Comparison of ENCODE assay signal across 35 cellular contexts in the genomic region with DNA sequence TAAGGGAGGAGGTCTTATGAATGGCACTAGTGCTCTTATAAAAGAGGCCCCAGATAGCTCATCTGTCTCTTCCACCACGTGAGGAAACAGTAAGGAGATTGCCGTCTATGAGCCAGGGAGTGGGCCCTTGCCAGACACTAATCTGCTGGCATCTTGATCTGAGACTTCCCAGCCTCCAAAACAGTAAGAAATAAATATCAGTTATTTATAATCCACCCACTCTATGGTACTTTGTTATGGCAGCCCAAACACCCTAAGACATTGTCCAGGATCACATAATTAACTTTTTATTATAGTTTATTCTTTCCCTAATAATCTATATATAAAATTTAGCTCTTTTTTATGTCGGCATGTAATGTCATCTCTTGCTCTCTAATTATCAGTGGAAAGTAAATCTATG.
"Had no signal": no experiment of that assay in that cellular context is flagged by ENCODE, and none has a peak within 500 bp of the region (broad histone marks: within the 10 kb centered on the region; RNA-seq: fewer than 3 reads in every experiment).

No MANE protein-coding gene starts in this region.

- H3K4me1 Mint-ChIP-seq: activated B cell treated with CpG ODN at 0.5 μM for 24 hours had no signal

- ATAC-seq: activated CD8-positive, alpha-beta T cell treated with anti-CD3 and anti-CD28 coated beads for 36 hours; activated naive CD4-positive, alpha-beta T cell treated with anti-CD3 and anti-CD28 coated beads, Interleukin-2, amount 50 U/mL, for 72 hours; activated T-cell treated with anti-CD3 and anti-CD28 coated beads, Interleukin-2, amount 50 U/mL, for 4 hours; activated T-cell treated with anti-CD3 and anti-CD28 coated beads, Interleukin-2, amount 50 U/mL, for 72 hours; activated T-helper 17 cell treated with anti-CD3 and anti-CD28 coated beads, Interleukin-2, amount 50 U/mL, for 72 hours; body of pancreas had no signal

- H3K36me3 Mint-ChIP-seq: activated CD4-positive, alpha-beta memory T cell treated with anti-CD3 and anti-CD28 coated beads for 36 hours; activated naive CD8-positive, alpha-beta T cell treated with anti-CD3 and anti-CD28 coated beads for 36 hours had no signal

- H3K4me1 ChIP-seq: breast epithelium had no signal

- H3K27me3 ChIP-seq: adrenal gland, body of pancreas, brain microvascular endothelial cell, breast epithelium had no signal

- H3K27ac ChIP-seq: adrenal gland, body of pancreas, brain microvascular endothelial cell, breast epithelium, VCaP had no signal

- FAIRE-seq: astrocyte, TTC549 had no signal

- H3K27me3 Mint-ChIP-seq: activated B cell treated with CpG ODN at 0.5 μM for 24 hours; activated CD8-positive, alpha-beta T cell treated with anti-CD3 and anti-CD28 coated beads for 36 hours; activated naive CD8-positive, alpha-beta T cell treated with anti-CD3 and anti-CD28 coated beads for 36 hours; activated T-helper 17 cell treated with anti-CD3 and anti-CD28 coated beads, Interleukin-2, amount 50 U/mL, for 72 hours had no signal

- H3K36me3 ChIP-seq: adrenal gland, brain microvascular endothelial cell, breast epithelium had no signal

- H3K4me3 Mint-ChIP-seq: activated B cell treated with CpG ODN at 0.5 μM for 24 hours; activated CD4-positive, alpha-beta memory T cell treated with anti-CD3 and anti-CD28 coated beads for 36 hours; activated CD4-positive, alpha-beta T cell treated with anti-CD3 and anti-CD28 coated beads, Interleukin-2, amount 10 ng/mL, durations not matched to agents 24 days and 14 days; activated CD8-positive, alpha-beta T cell treated with anti-CD3 and anti-CD28 coated beads for 36 hours; activated naive CD4-positive, alpha-beta T cell treated with anti-CD3 and anti-CD28 coated beads for 36 hours; activated naive CD8-positive, alpha-beta T cell treated with anti-CD3 and anti-CD28 coated beads for 36 hours; activated T-cell treated with anti-CD3 and anti-CD28 coated beads, Interleukin-2, amount 50 U/mL, for 4 hours; activated T-cell treated with anti-CD3 and anti-CD28 coated beads, Interleukin-2, amount 50 U/mL, for 72 hours; activated T-helper 1 cell treated with anti-CD3 and anti-CD28 coated beads, Interleukin-12 subunit alpha, Interleukin-12 subunit beta, Interleukin-2, Interleukin-4 antibody, amounts not matched to agents 30 ng/mL and 10 ng/mL and 1 ng/mL, durations not matched to agents 14 hours and 24 hours and 36 hours; activated T-helper 17 cell treated with anti-CD3 and anti-CD28 coated beads, Interleukin-2, amount 50 U/mL, for 72 hours; T-helper 2 cell treated with Interferon-gamma antibody and Interleukin-4, amounts not matched to agents 5 μg/mL and 100 μg/mL, for 36 hours had no signal

- H3K4me3 ChIP-seq: adrenal gland, body of pancreas, breast epithelium had no signal

- H3K27ac Mint-ChIP-seq: activated B cell treated with CpG ODN at 0.5 μM for 24 hours; activated CD4-positive, alpha-beta memory T cell treated with anti-CD3 and anti-CD28 coated beads for 36 hours; activated CD4-positive, alpha-beta T cell treated with anti-CD3 and anti-CD28 coated beads, Interleukin-2, amount 10 ng/mL, durations not matched to agents 24 days and 14 days; activated CD8-positive, alpha-beta T cell treated with anti-CD3 and anti-CD28 coated beads for 36 hours; activated naive CD4-positive, alpha-beta T cell treated with anti-CD3 and anti-CD28 coated beads for 36 hours; activated naive CD4-positive, alpha-beta T cell treated with anti-CD3 and anti-CD28 coated beads, Interleukin-2, amount 50 U/mL, for 72 hours; activated naive CD8-positive, alpha-beta T cell treated with anti-CD3 and anti-CD28 coated beads for 36 hours; activated T-cell treated with anti-CD3 and anti-CD28 coated beads, Interleukin-2, amount 50 U/mL, for 72 hours; activated T-helper 1 cell treated with anti-CD3 and anti-CD28 coated beads, Interleukin-12 subunit alpha, Interleukin-12 subunit beta, Interleukin-2, Interleukin-4 antibody, amounts not matched to agents 30 ng/mL and 10 ng/mL and 1 ng/mL, durations not matched to agents 14 hours and 24 hours and 36 hours; activated T-helper 17 cell treated with anti-CD3 and anti-CD28 coated beads, Interleukin-2, amount 50 U/mL, for 72 hours; T-helper 2 cell treated with Interferon-gamma antibody and Interleukin-4, amounts not matched to agents 5 μg/mL and 100 μg/mL, for 36 hours had no signal

- DNase-seq: activated B cell treated with CpG ODN at 0.5 μM for 24 hours; activated CD4-positive, alpha-beta memory T cell treated with anti-CD3 and anti-CD28 coated beads for 36 hours; activated CD4-positive, alpha-beta T cell treated with anti-CD3 and anti-CD28 coated beads for 4 hours; activated CD4-positive, alpha-beta T cell treated with anti-CD3 and anti-CD28 coated beads, Interleukin-2, amount 10 ng/mL, durations not matched to agents 24 days and 14 days; activated CD4-positive, alpha-beta T cell treated with anti-CD3 and anti-CD28 coated beads, Interleukin-2, amount 50 U/mL, for 1 hour; activated CD4-positive, alpha-beta T cell treated with anti-CD3 and anti-CD28 coated beads, Interleukin-2, amount 50 U/mL, for 4 hours; activated CD4-positive, CD25-positive, alpha-beta regulatory T cell treated with anti-CD3 and anti-CD28 coated beads, Interleukin-2, amount 50 U/mL, for 72 hours; activated CD8-positive, alpha-beta memory T cell treated with anti-CD3 and anti-CD28 coated beads, Interleukin-2, amount 50 U/mL, for 4 hours; activated CD8-positive, alpha-beta T cell treated with anti-CD3 and anti-CD28 coated beads for 36 hours; activated effector memory CD4-positive, alpha-beta T cell treated with anti-CD3 and anti-CD28 coated beads, Interleukin-2, amount 50 U/mL, for 16 hours; activated gamma-delta T cell treated with Interleukin-2 at 50 U/mL for 16 hours; activated naive CD4-positive, alpha-beta T cell; activated naive CD4-positive, alpha-beta T cell treated with anti-CD3 and anti-CD28 coated beads for 36 hours; activated naive CD4-positive, alpha-beta T cell treated with anti-CD3 and anti-CD28 coated beads, Interleukin-2, amount 50 U/mL, for 16 hours; activated naive CD8-positive, alpha-beta T cell treated with anti-CD3 and anti-CD28 coated beads for 36 hours; activated T-cell treated with anti-CD3 and anti-CD28 coated beads for 4 hours; activated T-cell treated with anti-CD3 and anti-CD28 coated beads, Interleukin-2, amount 50 U/mL, for 1 hour; activated T-cell treated with anti-CD3 and anti-CD28 coated beads, Interleukin-2, amount 50 U/mL, for 4 hours; activated T-cell treated with anti-CD3 and anti-CD28 coated beads, Interleukin-2, amount 50 U/mL, for 72 hours; adrenal gland; amniotic stem cell; aorta; body of pancreas; brain microvascular endothelial cell; central memory CD4-positive, alpha-beta T cell; T-helper 2 cell; T-helper 9 cell had no signal

- H3K9me3 ChIP-seq: adrenal gland, body of pancreas, breast epithelium had no signal
